In the genomic region with DNA sequence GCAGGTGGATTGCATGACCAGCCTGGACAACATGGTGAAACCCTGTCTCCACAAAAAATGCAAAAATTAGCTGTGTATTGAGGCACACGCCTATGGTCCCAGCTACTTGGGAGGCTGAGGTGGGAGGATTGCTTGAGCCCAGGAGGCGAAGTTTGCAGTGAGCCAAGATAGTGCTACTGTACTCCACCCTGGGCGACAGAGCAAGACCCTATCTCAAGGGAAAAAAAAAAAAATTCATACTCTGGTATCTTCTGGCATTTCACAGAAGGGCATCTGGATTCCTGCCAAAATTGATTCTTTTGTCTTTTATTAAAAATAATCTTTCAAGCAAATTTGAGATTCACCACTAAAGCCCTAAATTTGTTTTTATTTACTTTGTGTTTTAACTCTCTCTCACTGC, we compare ENCODE assay signal across 23 cellular contexts. TPM values are rescaled to one million over a fixed set of nuclear protein-coding genes. Genes with fewer than 3 reads are reported as not detected.
DNase-seq lines count a peak whose midpoint lies in the region; ATAC-seq and TF ChIP-seq lines count a peak whose summit lies in the region.
"Had no signal": no experiment of that assay in that cellular context is flagged by ENCODE, and none has a peak within 500 bp of the region (broad histone marks: within the 10 kb centered on the region; RNA-seq: fewer than 3 reads in every experiment).

No MANE protein-coding gene starts in this region.

- peaks cover 40% of the 10 kb centered on the region for H3F3A ChIP-seq in SU-DHL-6 (ENCODE audit: insufficient read depth)

- H4K20me1 ChIP-seq in SU-DHL-6 (ENCODE audit: low read depth, low read length) = peaks cover 37% of the 10 kb centered on the region

- H3K27me3 ChIP-seq in cardiac muscle cell (no peaks in the 10 kb centered on the region), SU-DHL-6 (ENCODE audit: low read length) (no peaks in the 10 kb centered on the region), uterus (no peaks in the 10 kb centered on the region)
- H3K27me3 ChIP-seq: neural progenitor cell, upper lobe of right lung had no signal

- TF ChIP-seq CTCF in cardiac muscle cell (IDR thresholded peaks at IDR 0.05; ENCODE audit: low read depth, low read length) (no peak), SU-DHL-6 (IDR thresholded peaks at IDR 0.05; ENCODE audit: insufficient read depth, low read length, poor library complexity, severe bottlenecking) (no peak), mesothelial cell of epicardium (IDR thresholded peaks at IDR 0.05; ENCODE audit: unreplicated experiment) (no peak), uterus (IDR thresholded peaks at IDR 0.05) (no peak)

- no peaks in the 10 kb centered on the region for H3K9me2 ChIP-seq in SU-DHL-6 (replicated peaks; ENCODE audit: insufficient read depth, low read length)

- peak overlapping the region; percentile 87 for H3K27ac Mint-ChIP-seq in mesothelial cell of epicardium
- H3K27ac Mint-ChIP-seq: activated CD8-positive, alpha-beta T cell treated with anti-CD3 and anti-CD28 coated beads, Interleukin-2, amount 10 ng/mL, durations not matched to agents 7 days and 5 days; activated naive CD4-positive, alpha-beta T cell treated with anti-CD3 and anti-CD28 coated beads for 36 hours; neural progenitor cell; stimulated activated naive CD8-positive, alpha-beta T cell treated with anti-CD3 and anti-CD28 coated beads, Interleukin-15, amount 100 ng/mL, for 72 hours had no signal

- H3K4me2 ChIP-seq in SU-DHL-6 (ENCODE audit: low read depth, low read length, poor library complexity, severe bottlenecking) = peak overlapping the region; percentile 11
- H3K4me2 ChIP-seq: neural progenitor cell had no signal

- H3K79me2 ChIP-seq in SU-DHL-6 (ENCODE audit: insufficient read depth, low read length) = peaks cover 100% of the 10 kb centered on the region

- no peak overlapping the region for H2AFZ ChIP-seq in SU-DHL-6 (ENCODE audit: low read depth, low read length, severe bottlenecking)
- H2AFZ ChIP-seq: neural progenitor cell had no signal

- intact Hi-C loops in cardiac septum (cut with DNase I) = no loop called here
- intact Hi-C loops in uterus (cut with DNase I; ENCODE audit: low total_unique reads) = no loop called here

- H3K4me1 ChIP-seq in cardiac muscle cell (ENCODE audit: low read depth) = peaks cover 29% of the 10 kb centered on the region
- peaks cover 7 to 8% of the 10 kb centered on the region in 2 donors for H3K4me1 ChIP-seq in uterus

- no peaks in the 10 kb centered on the region for H3K9me3 Mint-ChIP-seq in mesothelial cell of epicardium
- H3K9me3 Mint-ChIP-seq: activated naive CD4-positive, alpha-beta T cell treated with anti-CD3 and anti-CD28 coated beads for 36 hours; activated T-cell treated with anti-CD3 and anti-CD28 coated beads, Interleukin-2, amount 50 U/mL, for 4 hours; neural progenitor cell; stimulated activated naive CD8-positive, alpha-beta T cell treated with anti-CD3 and anti-CD28 coated beads, Interleukin-15, amount 100 ng/mL, for 72 hours had no signal

- H3K4me3 Mint-ChIP-seq in mesothelial cell of epicardium = no peak overlapping the region
- H3K4me3 Mint-ChIP-seq: activated CD8-positive, alpha-beta T cell treated with anti-CD3 and anti-CD28 coated beads, Interleukin-2, amount 10 ng/mL, durations not matched to agents 7 days and 5 days; activated naive CD4-positive, alpha-beta T cell treated with anti-CD3 and anti-CD28 coated beads for 36 hours; activated T-cell treated with anti-CD3 and anti-CD28 coated beads, Interleukin-2, amount 50 U/mL, for 4 hours; neural progenitor cell; stimulated activated naive CD8-positive, alpha-beta T cell treated with anti-CD3 and anti-CD28 coated beads, Interleukin-15, amount 100 ng/mL, for 72 hours had no signal

- H3K36me3 ChIP-seq in cardiac muscle cell (no peaks in the 10 kb centered on the region), SU-DHL-6 (ENCODE audit: low read length) (0 out of 2 replicates have a peak, but pooled peaks cover 2% of the 10 kb centered on the region), uterus (no peaks in the 10 kb centered on the region)
- H3K36me3 ChIP-seq: neural progenitor cell, upper lobe of right lung had no signal

- ATAC-seq in HG03135 (IDR thresholded peaks at IDR 0.05; ENCODE audit: unreplicated experiment) = no peak
- ATAC-seq: activated CD8-positive, alpha-beta T cell treated with anti-CD3 and anti-CD28 coated beads, Interleukin-2, amount 10 ng/mL, durations not matched to agents 7 days and 5 days; activated T-cell treated with anti-CD3 and anti-CD28 coated beads, Interleukin-2, amount 50 U/mL, for 4 hours; psoas muscle; stimulated activated naive CD8-positive, alpha-beta T cell treated with anti-CD3 and anti-CD28 coated beads, Interleukin-15, amount 100 ng/mL, for 72 hours; upper lobe of right lung had no signal

- no peak overlapping the region for H3K9ac ChIP-seq in SU-DHL-6 (ENCODE audit: low read length)
- H3K9ac ChIP-seq: neural progenitor cell had no signal

- H3K27ac ChIP-seq in cardiac muscle cell (peak overlapping the region; percentile 81), SU-DHL-6 (ENCODE audit: low read depth, low read length) (peak overlapping the region; percentile 38; the same call in 1 of the 2 replicates), uterus (peak overlapping the region; percentile 64 to 76)
- H3K27ac ChIP-seq: C4-2B, neural progenitor cell, psoas muscle, upper lobe of right lung had no signal

- no peak for TF ChIP-seq POLR2A in uterus (IDR thresholded peaks at IDR 0.05)

- no peaks in the 10 kb centered on the region for H3K27me3 Mint-ChIP-seq in mesothelial cell of epicardium (ENCODE audit: low read depth)
- H3K27me3 Mint-ChIP-seq: stimulated activated naive CD8-positive, alpha-beta T cell treated with anti-CD3 and anti-CD28 coated beads, Interleukin-15, amount 100 ng/mL, for 72 hours had no signal

- H3K9me3 ChIP-seq in cardiac muscle cell (ENCODE audit: low read depth) (no peaks in the 10 kb centered on the region), SU-DHL-6 (ENCODE audit: insufficient read depth, low read length) (no peaks in the 10 kb centered on the region), uterus (no peaks in the 10 kb centered on the region)
- H3K9me3 ChIP-seq: psoas muscle, upper lobe of right lung had no signal

- DNase-seq in cardiac muscle cell (ENCODE audit: low read depth in 1 of 2, low spot score in 1 of 2) (no peak), cardiac septum (ENCODE audit: low spot score) (no peak), mesothelial cell of epicardium (ENCODE audit: low spot score in 2 of 2, unreplicated experiment in 2 of 2) (no peak), uterus (no peak), NCI-H1092 (lab: John Stamatoyannopoulos, UW) (no peak), NCI-H82 treated with DMSO at 0.1 percent for 48 hours (lab: John Stamatoyannopoulos, UW; ENCODE audit: unreplicated experiment) (no peak)
- DNase-seq: ACHN; activated CD4-positive, CD25-positive, alpha-beta regulatory T cell treated with anti-CD3 and anti-CD28 coated beads, Interleukin-2, amount 50 U/mL, for 72 hours; activated CD8-positive, alpha-beta T cell treated with anti-CD3 and anti-CD28 coated beads, Interleukin-2, amount 10 ng/mL, durations not matched to agents 7 days and 5 days; activated naive CD4-positive, alpha-beta T cell treated with anti-CD3 and anti-CD28 coated beads for 36 hours; activated T-cell treated with anti-CD3 and anti-CD28 coated beads, Interleukin-2, amount 50 U/mL, for 4 hours; KBM-7; NCI-H2029; NCI-H510A; NK-92 treated with Interleukin-12 subunit alpha and Interleukin-12 subunit beta, amount 100 ng/mL, for 24 hours; psoas muscle; stimulated activated CD4-positive, alpha-beta T cell treated with anti-CD3 and anti-CD28 coated beads, Interleukin-4, amount 100 ng/mL, for 24 hours; stimulated activated naive CD8-positive, alpha-beta T cell treated with anti-CD3 and anti-CD28 coated beads, Interleukin-15, amount 100 ng/mL, for 72 hours; upper lobe of right lung had no signal

- H3K4me3 ChIP-seq in cardiac muscle cell = no peak overlapping the region
- H3K4me3 ChIP-seq in SU-DHL-6 (ENCODE audit: insufficient read depth, low read length, poor library complexity, severe bottlenecking) = no peak overlapping the region
- no peak overlapping the region for H3K4me3 ChIP-seq in uterus
- H3K4me3 ChIP-seq: neural progenitor cell, psoas muscle, upper lobe of right lung had no signal

- H3K36me3 Mint-ChIP-seq in mesothelial cell of epicardium = no peaks in the 10 kb centered on the region
- H3K36me3 Mint-ChIP-seq: neural progenitor cell had no signal

- H3K4me1 Mint-ChIP-seq in mesothelial cell of epicardium = peaks cover 13% of the 10 kb centered on the region

RNA-seq across cellular contexts. Expression of a gene that starts 19.2 kb away (rescaled TPM):
- 174 and 361 TPM in 2 replicates for total RNA-seq in cardiac muscle cell
- 136 and 221 TPM in 2 replicates for polyA plus RNA-seq in cardiac muscle cell
- total RNA-seq in cardiac septum = 316 TPM
- total RNA-seq in mesothelial cell of epicardium = 135 to 136 TPM (median 135 TPM) in 3 replicates
- total RNA-seq in uterus = 100 to 1,000 TPM; 294 to 434 (median 374) TPM
